ENCODE assay signal across 1 cellular context in genomic region chr1:42934111-42934510, GRCh38.
TF ChIP-seq lines count a peak whose summit lies in the region.

No MANE protein-coding gene starts in this region.

TF ChIP-seq in IMR-90, 13 proteins besides CTCF, POLR2A, EP300 and RAD21:
- TF ChIP-seq RCOR1 (IDR thresholded peaks at IDR 0.05; ENCODE audit: insufficient replicate concordance, low read length): no peak
- TF ChIP-seq, protein P1, sequence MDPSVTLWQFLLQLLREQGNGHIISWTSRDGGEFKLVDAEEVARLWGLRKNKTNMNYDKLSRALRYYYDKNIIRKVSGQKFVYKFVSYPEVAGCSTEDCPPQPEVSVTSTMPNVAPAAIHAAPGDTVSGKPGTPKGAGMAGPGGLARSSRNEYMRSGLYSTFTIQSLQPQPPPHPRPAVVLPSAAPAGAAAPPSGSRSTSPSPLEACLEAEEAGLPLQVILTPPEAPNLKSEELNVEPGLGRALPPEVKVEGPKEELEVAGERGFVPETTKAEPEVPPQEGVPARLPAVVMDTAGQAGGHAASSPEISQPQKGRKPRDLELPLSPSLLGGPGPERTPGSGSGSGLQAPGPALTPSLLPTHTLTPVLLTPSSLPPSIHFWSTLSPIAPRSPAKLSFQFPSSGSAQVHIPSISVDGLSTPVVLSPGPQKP (IDR thresholded peaks at IDR 0.05; ENCODE audit: borderline replicate concordance, low read depth, low read length): no peak
- no peak for TF ChIP-seq MXI1 (IDR thresholded peaks at IDR 0.05; ENCODE audit: borderline replicate concordance, low read depth, low read length)
- TF ChIP-seq NFE2L2 (IDR thresholded peaks at IDR 0.05; ENCODE audit: low read depth, low read length): no peak
- no peak for TF ChIP-seq FOS (IDR thresholded peaks at IDR 0.05; ENCODE audit: low read depth, low read length)
- no peak for TF ChIP-seq MAZ (IDR thresholded peaks at IDR 0.05; ENCODE audit: borderline replicate concordance, low read depth, low read length)
- no peak for TF ChIP-seq MAFK (IDR thresholded peaks at IDR 0.05; ENCODE audit: low read depth, low read length)
- no peak for TF ChIP-seq BHLHE40 (IDR thresholded peaks at IDR 0.05; ENCODE audit: low read depth, low read length)
- no peak for TF ChIP-seq RFX5 (IDR thresholded peaks at IDR 0.05; ENCODE audit: low read depth, low read length)
- no peak for TF ChIP-seq SMC3 (IDR thresholded peaks at IDR 0.05; ENCODE audit: low read depth, low read length)
- no peak for TF ChIP-seq CEBPB (IDR thresholded peaks at IDR 0.05; ENCODE audit: low read depth, low read length)
- TF ChIP-seq USF2 (IDR thresholded peaks at IDR 0.05; ENCODE audit: low read depth, low read length): no peak
- TF ChIP-seq CHD1 (IDR thresholded peaks at IDR 0.05; ENCODE audit: low read depth, low read length): no peak
